8 cellular contexts compared by ENCODE assay signal in the genomic region with DNA sequence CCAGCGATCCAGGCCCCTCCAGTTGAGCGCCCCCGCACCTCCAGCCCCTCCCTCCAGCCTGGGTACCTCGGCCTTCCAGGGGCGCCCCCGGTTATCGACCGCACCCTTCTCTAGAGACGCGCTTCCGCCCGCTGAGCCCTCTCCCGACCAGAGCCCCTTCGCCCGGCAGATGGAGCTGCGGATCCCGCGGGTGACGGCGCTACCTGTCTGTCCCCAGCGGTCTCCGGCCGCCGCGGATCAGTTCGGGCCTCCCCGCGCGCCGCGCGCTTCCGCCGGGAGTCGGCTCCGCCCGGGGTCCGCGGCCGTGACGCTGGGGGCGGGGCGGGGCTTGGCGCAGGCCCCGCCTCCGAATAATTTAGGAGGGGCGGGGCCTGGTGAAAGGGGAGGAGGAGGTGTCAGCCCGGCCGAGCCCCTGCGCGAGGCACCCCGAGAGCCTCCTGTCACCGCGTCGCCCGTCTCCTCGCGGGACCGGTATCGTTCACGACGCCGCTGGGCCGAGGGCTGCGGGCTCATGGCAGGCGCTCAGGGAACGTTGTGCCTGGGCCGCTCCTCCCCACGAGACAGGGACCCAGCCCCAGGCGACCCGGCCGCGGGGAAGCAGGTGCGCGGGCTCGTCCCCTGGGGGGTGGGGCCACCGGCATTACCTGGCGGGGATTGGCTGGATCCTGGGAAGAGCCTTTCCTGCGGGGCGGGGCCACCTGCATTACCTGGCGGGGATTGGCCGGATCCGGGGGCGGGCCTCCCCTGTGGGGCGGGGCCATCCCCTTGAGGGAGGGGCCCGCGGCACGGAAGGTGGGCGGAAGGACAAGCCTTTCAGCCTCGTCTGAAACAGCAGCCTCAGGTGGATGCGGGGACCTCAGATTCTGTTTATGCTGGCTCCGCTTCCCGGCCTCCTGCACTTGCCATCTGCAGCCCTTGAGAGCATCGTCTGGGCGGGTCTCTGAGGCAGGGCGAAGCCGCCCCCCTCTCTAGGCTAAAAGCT. TPM values are rescaled to one million over a fixed set of nuclear protein-coding genes. Genes with fewer than 3 reads are reported as not detected.
DNase-seq lines count a peak whose midpoint lies in the region; ATAC-seq, FAIRE-seq and TF ChIP-seq lines count a peak whose summit lies in the region.

A gene with protein sequence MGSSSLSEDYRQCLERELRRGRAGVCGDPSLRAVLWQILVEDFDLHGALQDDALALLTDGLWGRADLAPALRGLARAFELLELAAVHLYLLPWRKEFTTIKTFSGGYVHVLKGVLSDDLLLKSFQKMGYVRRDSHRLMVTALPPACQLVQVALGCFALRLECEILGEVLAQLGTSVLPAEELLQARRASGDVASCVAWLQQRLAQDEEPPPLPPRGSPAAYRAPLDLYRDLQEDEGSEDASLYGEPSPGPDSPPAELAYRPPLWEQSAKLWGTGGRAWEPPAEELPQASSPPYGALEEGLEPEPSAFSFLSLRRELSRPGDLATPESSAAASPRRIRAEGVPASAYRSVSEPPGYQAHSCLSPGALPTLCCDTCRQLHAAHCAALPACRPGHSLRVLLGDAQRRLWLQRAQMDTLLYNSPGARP (minus strand): TSS at position 281 of the 982 bp plus-strand sequence. CDS start 473 bp downstream, outside the sequence.

- peaks cover 5 to 14% of the 10 kb centered on the region in 2 donors for H3K4me1 ChIP-seq in kidney (ENCODE audit: control insufficient read depth in 1 of 2, insufficient read depth in 1 of 2, low read depth in 1 of 2, low read length in 2 of 2)

- H3K9ac ChIP-seq in kidney (ENCODE audit: low read length in 2 of 2) = peak within 1 kb of the TSS; percentile 71 to 93

- peak; percentile 71 for ATAC-seq in GM18909 (IDR thresholded peaks at IDR 0.05; ENCODE audit: poor library complexity, unreplicated experiment)
- ATAC-seq in HG03139 (IDR thresholded peaks at IDR 0.05; ENCODE audit: unreplicated experiment) = peak; percentile 63

- H3K27ac ChIP-seq in kidney (ENCODE audit: low read depth in 2 of 2, low read length in 2 of 2) = peak within 1 kb of the TSS; percentile 95 to 97

- peak within 1 kb of the TSS; percentile 77 for H3K4me3 ChIP-seq in AG10803 (ENCODE audit: low read length)
- H3K4me3 ChIP-seq in kidney (ENCODE audit: low read length in 2 of 2) = peak within 1 kb of the TSS; percentile 68 to 80

- H3K36me3 ChIP-seq in kidney (ENCODE audit: control insufficient read depth in 1 of 2, insufficient read depth in 2 of 2, low read length in 2 of 2) = no peaks in the 10 kb centered on the region

- intact Hi-C loops in kidney (cut with DNase I) = loop anchor here (10.0 kb wide), 1 partner anchor 163 kb away; no protein-coding TSS in a partner anchor

- DNase-seq in AG10803 (ENCODE audit: low read depth) (peak; percentile 61), NCI-H345 (lab: John Stamatoyannopoulos, UW) (peak; percentile 95), cerebellar cortex (ENCODE audit: low spot score) (peak; percentile 95), kidney (peak; percentile 98)
- peak; percentile 97 for DNase-seq in activated CD4-positive, CD25-positive, alpha-beta regulatory T cell treated with anti-CD3 and anti-CD28 coated beads, Interleukin-2, amount 50 U/mL, for 16 hours (ENCODE audit: low read depth, low spot score)
- peak; percentile 98 for DNase-seq in stimulated activated CD4-positive, alpha-beta T cell treated with anti-CD3 and anti-CD28 coated beads, Interleukin-15, amount 100 ng/mL, for 24 hours

- FAIRE-seq in kidney (lab: Jason Lieb, UNC) = no peak

- TF ChIP-seq CTCF in AG10803 (conservative IDR thresholded peaks at IDR 0.05; ENCODE audit: low read length) (no peak), kidney (IDR thresholded peaks at IDR 0.05; ENCODE audit: borderline replicate concordance, extremely low read depth, insufficient read depth) (peak; percentile 12)

- no peaks in the 10 kb centered on the region for H3K9me3 ChIP-seq in kidney (ENCODE audit: control insufficient read depth in 1 of 2, low read length in 2 of 2)

RNA-seq across cellular contexts. Expression of the gene that starts here (rescaled TPM):
- 15.1 TPM for total RNA-seq in kidney
- polyA plus RNA-seq in kidney (ENCODE audit: insufficient read depth, low read depth, low replicate concordance) = 12.6 TPM

Comparison
In these comparisons a context has a peak if more than half of its experiments do, and no peak if none do; other contexts are left out.
1. Peak in every context shown above with its lines: DNase-seq, ATAC-seq, H3K4me3 ChIP-seq and H3K27ac ChIP-seq.